Comparison of ENCODE assay signal across 8 cellular contexts in genomic region chr19:48837586-48838191, GRCh38. TPM values are rescaled to one million over a fixed set of nuclear protein-coding genes. Genes with fewer than 3 reads are reported as not detected.
DNase-seq lines count a peak whose midpoint lies in the region; ATAC-seq, FAIRE-seq and TF ChIP-seq lines count a peak whose summit lies in the region.

No MANE protein-coding gene starts in this region.

- no peak for TF ChIP-seq POLR2A in endothelial cell of umbilical vein (IDR thresholded peaks at IDR 0.05; ENCODE audit: low read depth, low read length)
- no peak for TF ChIP-seq POLR2A in prostate gland (IDR thresholded peaks at IDR 0.05)

- dilution Hi-C loops in endothelial cell of umbilical vein (cut with MboI; ENCODE audit: extremely low pct_ligation_motif_present, low sequenced_read_pairs): no loop called here

- DNase-seq in endothelial cell of umbilical vein (ENCODE audit: low read depth, low spot score) (no peak), prostate gland (ENCODE audit: low spot score) (no peak), NAMALWA (ENCODE audit: low spot score) (no peak), GM19240 (ENCODE audit: insufficient read length, low spot score) (no peak), GF-D8 (lab: John Stamatoyannopoulos, UW) (no peak)

- H3K4me1 ChIP-seq in DOHH2 (ENCODE audit: control insufficient read depth, low read length): peaks cover 30% of the 10 kb centered on the region
- peaks cover 18% of the 10 kb centered on the region for H3K4me1 ChIP-seq in OCI-LY1 (ENCODE audit: insufficient read depth, low read length, severe bottlenecking)
- peaks cover 5% of the 10 kb centered on the region for H3K4me1 ChIP-seq in endothelial cell of umbilical vein (ENCODE audit: control insufficient read depth, extremely low read depth, insufficient read depth, low read length)
- no peaks in the 10 kb centered on the region for H3K4me1 ChIP-seq in prostate gland (replicated peaks)

- no peaks in the 10 kb centered on the region for H3K36me3 ChIP-seq in DOHH2 (ENCODE audit: control insufficient read depth, low read length)
- no peaks in the 10 kb centered on the region for H3K36me3 ChIP-seq in OCI-LY1 (ENCODE audit: insufficient read depth, low read length)
- no peaks in the 10 kb centered on the region for H3K36me3 ChIP-seq in endothelial cell of umbilical vein (ENCODE audit: control insufficient read depth in 2 of 2, extremely low read depth in 1 of 2, insufficient read depth in 2 of 2, low read length in 2 of 2)
- H3K36me3 ChIP-seq in prostate gland: no peaks in the 10 kb centered on the region

- intact Hi-C loops in endothelial cell of umbilical vein (cut with micrococcal nuclease) (loop anchor here (1.0 to 5.0 kb wide), 2 partner anchors 35 to 100 kb away; partner anchors contain the start of gene PPP1R15A), prostate gland (cut with DNase I) (no loop called here)

- H3K27ac ChIP-seq in DOHH2 (ENCODE audit: low read depth, low read length) (no peak overlapping the region), OCI-LY1 (ENCODE audit: low read depth, low read length, poor library complexity, severe bottlenecking) (no peak overlapping the region), endothelial cell of umbilical vein (ENCODE audit: insufficient read depth, low read depth, low read length) (no peak overlapping the region), prostate gland (peak overlapping the region; percentile 42 to 67)

- H3K9me2 ChIP-seq in DOHH2 (replicated peaks; ENCODE audit: control insufficient read depth, low read length) (no peaks in the 10 kb centered on the region), OCI-LY1 (ENCODE audit: low read depth, low read length) (no peaks in the 10 kb centered on the region)

- H4K20me1 ChIP-seq in DOHH2 (ENCODE audit: control insufficient read depth, insufficient read depth, low read depth, low read length) (no peaks in the 10 kb centered on the region), OCI-LY1 (ENCODE audit: insufficient read depth, low read length) (no peaks in the 10 kb centered on the region), endothelial cell of umbilical vein (replicated peaks; ENCODE audit: control insufficient read depth, extremely low read depth, insufficient read depth, low read length) (no peaks in the 10 kb centered on the region)

- H3K9me1 ChIP-seq in endothelial cell of umbilical vein (replicated peaks; ENCODE audit: control insufficient read depth, extremely low read depth, insufficient read depth, low read length): no peaks in the 10 kb centered on the region

- no peak for FAIRE-seq in endothelial cell of umbilical vein (lab: Jason Lieb, UNC)

- H3K9me3 ChIP-seq in DOHH2 (ENCODE audit: control insufficient read depth, insufficient read depth, low read length): no peaks in the 10 kb centered on the region
- H3K9me3 ChIP-seq in OCI-LY1 (ENCODE audit: low read length): no peaks in the 10 kb centered on the region
- no peaks in the 10 kb centered on the region for H3K9me3 ChIP-seq in endothelial cell of umbilical vein (replicated peaks; ENCODE audit: control insufficient read depth, insufficient read depth, low read length)
- H3K9me3 ChIP-seq in prostate gland: no peaks in the 10 kb centered on the region

- H2AFZ ChIP-seq in OCI-LY1 (ENCODE audit: low read length) (no peak overlapping the region), endothelial cell of umbilical vein (ENCODE audit: low read depth, low read length) (peak overlapping the region; percentile 91)

- TF ChIP-seq CTCF in DOHH2 (IDR thresholded peaks at IDR 0.05; ENCODE audit: low read depth, low read length, poor library complexity, severe bottlenecking): no peak
- no peak for TF ChIP-seq CTCF in OCI-LY1 (IDR thresholded peaks at IDR 0.05; ENCODE audit: low read length)
- TF ChIP-seq CTCF in endothelial cell of umbilical vein (IDR thresholded peaks at IDR 0.05; ENCODE audit: extremely low read depth in 1 of 2, insufficient read depth in 1 of 2, low read depth in 1 of 2, low read length in 2 of 2): no peak
- no peak for TF ChIP-seq CTCF in prostate gland (IDR thresholded peaks at IDR 0.05)

- H3K9ac ChIP-seq in OCI-LY1 (ENCODE audit: low read length): no peak overlapping the region; the same call in 1 of the 2 replicates
- H3K9ac ChIP-seq in endothelial cell of umbilical vein (replicated peaks; ENCODE audit: extremely low read depth, insufficient read depth, low read length): peak overlapping the region; percentile 44

- H3K4me3 ChIP-seq in DOHH2 (ENCODE audit: low read length) (peak overlapping the region; percentile 89), OCI-LY1 (ENCODE audit: low read depth, low read length, poor library complexity, severe bottlenecking) (peak overlapping the region; percentile 46), endothelial cell of umbilical vein (replicated peaks in 1 of 3; ENCODE audit: insufficient read depth in 1 of 3, low read depth in 1 of 3, low read length in 3 of 3) (peak overlapping the region in 2 of 3 experiments; percentile 57 to 61), prostate gland (no peak overlapping the region)

- 67% methylated on average over 14 of the region's 14 CpGs for WGBS in prostate gland

- POLR2A ChIA-PET in endothelial cell of umbilical vein (lab: Charles Lee): interaction anchor here (0.6 to 2.0 kb wide), 3 partner anchors 33 to 50 kb away, joined by 4 to 9 read pairs (median 8); partner anchors contain the start of gene PPP1R15A

- CTCF ChIA-PET in endothelial cell of umbilical vein (lab: Charles Lee): interaction anchor here (0.6 to 10.5 kb wide), 11 partner anchors 10 to 192 kb away, joined by 3 to 427 read pairs (median 11); partner anchors contain the start of genes CA11, GYS1, PPP1R15A and RUVBL2

- H3K27me3 ChIP-seq in DOHH2 (ENCODE audit: control insufficient read depth, low read length) (no peaks in the 10 kb centered on the region), OCI-LY1 (ENCODE audit: insufficient read depth, low read length) (no peaks in the 10 kb centered on the region), endothelial cell of umbilical vein (ENCODE audit: control insufficient read depth in 2 of 2, insufficient read depth in 2 of 2, low read length in 2 of 2) (no peaks in the 10 kb centered on the region), prostate gland (replicated peaks; ENCODE audit: insufficient read depth) (no peaks in the 10 kb centered on the region)

- H3K79me2 ChIP-seq in DOHH2 (ENCODE audit: control insufficient read depth, low read length): no peaks in the 10 kb centered on the region
- H3K79me2 ChIP-seq in OCI-LY1 (ENCODE audit: insufficient read depth, low read length): no peaks in the 10 kb centered on the region
- no peaks in the 10 kb centered on the region for H3K79me2 ChIP-seq in endothelial cell of umbilical vein (ENCODE audit: control insufficient read depth, insufficient read depth, low read length)

- no peak for ATAC-seq in HG03135 (IDR thresholded peaks at IDR 0.05; ENCODE audit: unreplicated experiment)

- peaks cover 10% of the 10 kb centered on the region for H3F3A ChIP-seq in DOHH2 (ENCODE audit: control insufficient read depth, insufficient read depth)
- H3F3A ChIP-seq in OCI-LY1 (ENCODE audit: insufficient read depth, low read length): no peaks in the 10 kb centered on the region

- H3K4me2 ChIP-seq in DOHH2 (ENCODE audit: low read length) (peak overlapping the region; percentile 99), OCI-LY1 (ENCODE audit: low read length) (peak overlapping the region; percentile 70), endothelial cell of umbilical vein (ENCODE audit: insufficient read depth, low read length) (peak overlapping the region; percentile 91)

- BruUV-seq in endothelial cell of umbilical vein (replicated peaks; lab: Mats Ljungman, UMichigan): no TSS peak

RNA-seq across cellular contexts. Expression of gene HSD17B14, which starts 1.4 kb away (rescaled TPM):
- total RNA-seq in endothelial cell of umbilical vein: 20.9 and 21.5 TPM in 2 replicates
- polyA plus RNA-seq in endothelial cell of umbilical vein: 44.5 and 46.3 TPM in 2 replicates
- 15.0 and 24.3 TPM in 2 replicates for polyA plus RNA-seq in endothelial cell of umbilical vein (2011; cell fraction: cytosol; rRNA removed)
- 39.2 and 43.9 TPM in 2 replicates for polyA plus RNA-seq in endothelial cell of umbilical vein (2011; cell fraction: nucleus; rRNA removed)
- 17.7 and 28.1 TPM in 2 replicates for polyA plus RNA-seq in endothelial cell of umbilical vein (2012)
- polyA minus RNA-seq in endothelial cell of umbilical vein: 9.4 and 9.6 TPM in 2 replicates
- polyA minus RNA-seq in endothelial cell of umbilical vein (2011; cell fraction: cytosol; rRNA and poly(A)+ RNA removed): not detected
- polyA minus RNA-seq in endothelial cell of umbilical vein (2011; cell fraction: nucleus; rRNA and poly(A)+ RNA removed): 8.8 and 18.9 TPM in 2 replicates
- total RNA-seq in prostate gland: 10 to 100 TPM; 11.0 to 11.2 TPM

RNA-seq across cellular contexts. Expression of gene BCAT2, which starts 26.9 kb away (rescaled TPM):
- total RNA-seq in endothelial cell of umbilical vein (53.9 and 62.5 TPM in 2 replicates), prostate gland (10 to 100 TPM; 71.8 to 92.0 TPM)
- polyA plus RNA-seq in endothelial cell of umbilical vein: 62.0 and 74.7 TPM in 2 replicates
- 43.5 and 53.8 TPM in 2 replicates for polyA plus RNA-seq in endothelial cell of umbilical vein (2011; cell fraction: cytosol; rRNA removed)
- polyA plus RNA-seq in endothelial cell of umbilical vein (2011; cell fraction: nucleus; rRNA removed): 81.1 and 103 TPM in 2 replicates
- 50.2 and 59.0 TPM in 2 replicates for polyA plus RNA-seq in endothelial cell of umbilical vein (2012)
- polyA minus RNA-seq in endothelial cell of umbilical vein: 28.4 and 49.8 TPM in 2 replicates
- 41.7 TPM for polyA minus RNA-seq in endothelial cell of umbilical vein (2011; cell fraction: cytosol; rRNA and poly(A)+ RNA removed)
- polyA minus RNA-seq in endothelial cell of umbilical vein (2011; cell fraction: nucleus; rRNA and poly(A)+ RNA removed): 27.3 and 44.2 TPM in 2 replicates

RNA-seq across cellular contexts. Expression of gene PLEKHA4, which starts 30.7 kb away (rescaled TPM):
- 4.9 and 10.1 TPM in 2 replicates for total RNA-seq in endothelial cell of umbilical vein
- 3.9 and 4.5 TPM in 2 replicates for polyA plus RNA-seq in endothelial cell of umbilical vein
- 2.2 and 3.6 TPM in 2 replicates for polyA plus RNA-seq in endothelial cell of umbilical vein (2011; cell fraction: cytosol; rRNA removed)
- polyA plus RNA-seq in endothelial cell of umbilical vein (2011; cell fraction: nucleus; rRNA removed): 5.3 and 6.6 TPM in 2 replicates
- polyA plus RNA-seq in endothelial cell of umbilical vein (2012): 3.1 and 6.5 TPM in 2 replicates
- polyA minus RNA-seq in endothelial cell of umbilical vein: 4.5 and 4.6 TPM in 2 replicates
- not detected for polyA minus RNA-seq in endothelial cell of umbilical vein (2011; cell fraction: cytosol; rRNA and poly(A)+ RNA removed)
- polyA minus RNA-seq in endothelial cell of umbilical vein (2011; cell fraction: nucleus; rRNA and poly(A)+ RNA removed): 2.7 and 2.9 TPM in 2 replicates
- 10 to 100 TPM in 1 of 2 donors, 1 to 10 TPM in 1; 9.4 to 22.9 TPM for total RNA-seq in prostate gland

RNA-seq across cellular contexts. Expression of gene PPP1R15A, which starts 34.5 kb away (rescaled TPM):
- 67.4 and 73.4 TPM in 2 replicates for total RNA-seq in endothelial cell of umbilical vein
- polyA plus RNA-seq in endothelial cell of umbilical vein: 34.3 and 42.3 TPM in 2 replicates
- 59.0 and 85.4 TPM in 2 replicates for polyA plus RNA-seq in endothelial cell of umbilical vein (2011; cell fraction: cytosol; rRNA removed)
- 129 and 133 TPM in 2 replicates for polyA plus RNA-seq in endothelial cell of umbilical vein (2011; cell fraction: nucleus; rRNA removed)
- polyA plus RNA-seq in endothelial cell of umbilical vein (2012): 62.9 and 77.9 TPM in 2 replicates
- 29.3 and 36.4 TPM in 2 replicates for polyA minus RNA-seq in endothelial cell of umbilical vein
- polyA minus RNA-seq in endothelial cell of umbilical vein (2011; cell fraction: cytosol; rRNA and poly(A)+ RNA removed): 16.9 TPM
- polyA minus RNA-seq in endothelial cell of umbilical vein (2011; cell fraction: nucleus; rRNA and poly(A)+ RNA removed): 48.8 and 83.7 TPM in 2 replicates
- 10 to 100 TPM; 35.1 to 49.0 TPM for total RNA-seq in prostate gland

Comparison
In these comparisons a context has a peak if more than half of its experiments do, and no peak if none do; other contexts are left out.
1. H3K27ac ChIP-seq: peak in prostate gland (2 of 2); none in DOHH2 (single experiment), OCI-LY1 (single experiment) and endothelial cell of umbilical vein (single experiment).
2. H3K4me3 ChIP-seq: peak in DOHH2 (single experiment), OCI-LY1 (single experiment) and endothelial cell of umbilical vein (2 of 3); none in prostate gland (0 of 2).
3. Peak in every context shown above with its lines, with median percentiles within 50 percentile points of each other: H3K4me2 ChIP-seq.